Comparison of ENCODE assay signal across 11 cellular contexts in the genomic region with DNA sequence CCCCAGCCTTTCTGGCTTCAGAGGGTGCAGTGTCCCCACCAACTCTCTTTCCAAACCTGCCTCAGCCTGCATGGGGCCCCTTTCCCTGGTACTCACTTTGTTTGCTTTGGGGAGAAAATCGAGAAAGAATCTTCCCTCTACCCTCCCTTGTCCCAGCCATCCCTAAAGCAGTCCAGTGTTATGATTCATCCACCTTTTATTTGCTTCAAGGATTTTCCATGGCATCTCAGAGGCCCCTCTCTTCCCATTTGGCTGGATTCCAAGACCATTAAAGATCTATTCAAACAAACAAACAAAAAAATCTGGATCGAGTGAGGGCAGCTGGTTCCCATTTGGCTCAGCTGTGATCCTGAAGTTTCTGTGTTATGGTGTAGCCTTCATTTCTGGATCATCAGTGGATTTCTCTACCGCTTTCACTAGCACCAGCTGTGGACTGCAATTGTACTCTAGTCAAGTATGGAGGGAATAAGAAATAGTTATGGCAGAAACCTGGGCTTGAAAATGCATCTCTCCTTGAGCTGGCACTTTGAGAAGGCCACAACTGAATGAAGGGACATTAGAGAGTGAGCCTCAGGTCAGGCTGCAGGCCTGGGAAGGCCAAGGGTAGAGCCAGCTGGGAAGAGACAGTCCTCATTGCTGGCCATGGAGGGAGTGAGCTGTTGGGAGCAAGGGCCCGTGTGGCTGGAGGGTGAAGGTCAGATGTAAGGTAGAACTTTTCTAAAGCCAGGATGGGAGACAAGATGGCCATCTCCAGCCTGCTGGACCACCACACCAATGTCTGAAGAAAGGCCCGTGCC. TPM values are rescaled to one million over a fixed set of nuclear protein-coding genes. Genes with fewer than 3 reads are reported as not detected.
A peak's percentile ranks its signal among the peaks of the same experiment; 100 is the strongest.
DNase-seq lines count a peak whose midpoint lies in the region; ATAC-seq and TF ChIP-seq lines count a peak whose summit lies in the region.
"Had no signal": no experiment of that assay in that cellular context is flagged by ENCODE, and none has a peak within 500 bp of the region (broad histone marks: within the 10 kb centered on the region; RNA-seq: fewer than 3 reads in every experiment).

No MANE protein-coding gene starts in this region.

- peaks cover 12% of the 10 kb centered on the region for H3K27me3 Mint-ChIP-seq in type B pancreatic cell
- H3K27me3 Mint-ChIP-seq in stimulated activated memory B cell treated with anti-CD40 and anti-IgM and Interleukin-4, amounts not matched to agents 10 μg/mL and 1 μg/mL and 100 μg/mL, for 72 hours = peaks cover 10% of the 10 kb centered on the region

- H3K27ac Mint-ChIP-seq in type B pancreatic cell = peak overlapping the region; percentile 61
- no peak overlapping the region for H3K27ac Mint-ChIP-seq in stimulated activated memory B cell treated with anti-CD40 and anti-IgM and Interleukin-4, amounts not matched to agents 10 μg/mL and 1 μg/mL and 100 μg/mL, for 72 hours

- H3K36me3 Mint-ChIP-seq in type B pancreatic cell = no peaks in the 10 kb centered on the region
- no peaks in the 10 kb centered on the region for H3K36me3 Mint-ChIP-seq in stimulated activated memory B cell treated with anti-CD40 and anti-IgM and Interleukin-4, amounts not matched to agents 10 μg/mL and 1 μg/mL and 100 μg/mL, for 72 hours

- peak overlapping the region; percentile 36 for H3K4me3 Mint-ChIP-seq in type B pancreatic cell
- no peak overlapping the region for H3K4me3 Mint-ChIP-seq in stimulated activated memory B cell treated with anti-CD40 and anti-IgM and Interleukin-4, amounts not matched to agents 10 μg/mL and 1 μg/mL and 100 μg/mL, for 72 hours

- ATAC-seq in stimulated activated memory B cell treated with anti-CD40 and anti-IgM and Interleukin-4, amounts not matched to agents 10 μg/mL and 1 μg/mL and 100 μg/mL, for 72 hours = no peak
- ATAC-seq: heart right ventricle had no signal

- H3K9me3 Mint-ChIP-seq in type B pancreatic cell = no peaks in the 10 kb centered on the region
- H3K9me3 Mint-ChIP-seq in stimulated activated memory B cell treated with anti-CD40 and anti-IgM and Interleukin-4, amounts not matched to agents 10 μg/mL and 1 μg/mL and 100 μg/mL, for 72 hours = no peaks in the 10 kb centered on the region

- no peak for TF ChIP-seq CTCF in type B pancreatic cell (conservative IDR thresholded peaks at IDR 0.05)
- TF ChIP-seq CTCF in GM20000 (IDR thresholded peaks at IDR 0.05; ENCODE audit: extremely low read depth, missing control alignments) = no peak

- DNase-seq in DMS53 (lab: John Stamatoyannopoulos, UW) (peak; percentile 27), DMS53 treated with DMSO at 0.1 percent for 48 hours (lab: John Stamatoyannopoulos, UW; ENCODE audit: unreplicated experiment) (no peak), NCI-H345 treated with DMSO at 0.1 percent for 48 hours (lab: John Stamatoyannopoulos, UW; ENCODE audit: unreplicated experiment) (peak; percentile 71), epidermal melanocyte (ENCODE audit: insufficient read length, low spot score) (peak; percentile 59), type B pancreatic cell (ENCODE audit: extremely low spot score, unreplicated experiment) (no peak), GM20000 (ENCODE audit: low spot score) (no peak), CD1c-positive myeloid dendritic cell (ENCODE audit: extremely low spot score) (no peak)
- DNase-seq: heart right ventricle had no signal

- H3K4me1 Mint-ChIP-seq in type B pancreatic cell (ENCODE audit: unreplicated experiment) = peaks cover 10% of the 10 kb centered on the region
- H3K4me1 Mint-ChIP-seq in stimulated activated memory B cell treated with anti-CD40 and anti-IgM and Interleukin-4, amounts not matched to agents 10 μg/mL and 1 μg/mL and 100 μg/mL, for 72 hours = no peaks in the 10 kb centered on the region

RNA-seq across cellular contexts. Expression of gene KRT71, which starts 13.7 kb away (rescaled TPM):
- total RNA-seq in type B pancreatic cell (ENCODE audit: low replicate concordance) = 0.50 TPM in 1 of 2 replicates, not detected in the other
- total RNA-seq: aorta, heart right ventricle, Peyer's patch had no signal

RNA-seq across cellular contexts. Expression of gene KRT5, which starts 19.0 kb away (rescaled TPM):
- total RNA-seq in type B pancreatic cell (ENCODE audit: low replicate concordance) = 13.0 and 25.0 TPM in 2 replicates

RNA-seq across cellular contexts. Expression of gene KRT74, which starts 34.4 kb away (rescaled TPM):
- total RNA-seq in type B pancreatic cell (ENCODE audit: low replicate concordance) = 0.10 TPM in 1 of 2 replicates, not detected in the other
- total RNA-seq: aorta, Peyer's patch had no signal

RNA-seq across cellular contexts. Expression of gene KRT6A, which starts 46.2 kb away (rescaled TPM):
- 9.9 and 41.6 TPM in 2 replicates for total RNA-seq in type B pancreatic cell (ENCODE audit: low replicate concordance)
- total RNA-seq: aorta had no signal

Comparison
In these comparisons a context has a peak if more than half of its experiments do, and no peak if none do; other contexts are left out.
1. DNase-seq: peak in DMS53 (single experiment), NCI-H345 treated with DMSO at 0.1 percent for 48 hours (single experiment) and epidermal melanocyte (single experiment); none in DMS53 treated with DMSO at 0.1 percent for 48 hours (single experiment), type B pancreatic cell (single experiment), GM20000 (single experiment) and CD1c-positive myeloid dendritic cell (single experiment).